Comparison of ENCODE assay signal across 2 cellular contexts in genomic region chr1:37020653-37021277, GRCh38.
TF ChIP-seq lines count a peak whose summit lies in the region.

No MANE protein-coding gene starts in this region.

TF ChIP-seq in HepG2, 621 proteins besides CTCF, POLR2A, EP300 and RAD21 (continues in another document):
- TF ChIP-seq KDM5B (CRISPR knock-in tag; IDR thresholded peaks at IDR 0.05; ENCODE audit: borderline replicate concordance) (no peak), ADNP (CRISPR knock-in tag; IDR thresholded peaks at IDR 0.05) (no peak), RORA (CRISPR knock-in tag; IDR thresholded peaks at IDR 0.05) (no peak), THRA (CRISPR knock-in tag; IDR thresholded peaks at IDR 0.05; ENCODE audit: borderline replicate concordance) (no peak), ELF3 (CRISPR knock-in tag; IDR thresholded peaks at IDR 0.05) (0 out of 2 replicates have a peak, but pooled peaks have one; percentile 19), AGO2 (optimal IDR thresholded peaks at IDR 0.05; ENCODE audit: low read depth, low read length) (no peak), FIP1L1 (IDR thresholded peaks at IDR 0.05; ENCODE audit: borderline replicate concordance, insufficient read depth, low read depth, low read length) (no peak), FOXM1 (CRISPR knock-in tag; IDR thresholded peaks at IDR 0.05) (no peak), SOX13 (IDR thresholded peaks at IDR 0.05) (no peak), SOX13 (CRISPR knock-in tag; conservative IDR thresholded peaks at IDR 0.05 in 1 of 2, IDR thresholded peaks at IDR 0.05 in 1 of 2) (no peak), ZNF597 (CRISPR knock-in tag; IDR thresholded peaks at IDR 0.05) (no peak), BCL6 (CRISPR knock-in tag; IDR thresholded peaks at IDR 0.05) (no peak), ZSCAN9 (CRISPR knock-in tag; IDR thresholded peaks at IDR 0.05; ENCODE audit: borderline replicate concordance) (0 out of 2 replicates have a peak, but pooled peaks have one; percentile 44), NRL (CRISPR knock-in tag; IDR thresholded peaks at IDR 0.05; ENCODE audit: borderline replicate concordance) (no peak), MIER2 (CRISPR knock-in tag; IDR thresholded peaks at IDR 0.05) (peak; percentile 96), PAX8 (CRISPR knock-in tag; IDR thresholded peaks at IDR 0.05; ENCODE audit: borderline replicate concordance) (no peak), ZNF441 (CRISPR knock-in tag; IDR thresholded peaks at IDR 0.05; ENCODE audit: borderline replicate concordance) (0 out of 2 replicates have a peak, but pooled peaks have one; percentile 29), ZBTB46 (CRISPR knock-in tag; IDR thresholded peaks at IDR 0.05; ENCODE audit: borderline replicate concordance) (no peak), ZBTB26 (CRISPR knock-in tag; IDR thresholded peaks at IDR 0.05; ENCODE audit: borderline replicate concordance) (no peak), ZNF83 (CRISPR knock-in tag; IDR thresholded peaks at IDR 0.05; ENCODE audit: borderline replicate concordance) (no peak), ZNF678 (CRISPR knock-in tag; IDR thresholded peaks at IDR 0.05) (no peak), ZNF746 (CRISPR knock-in tag; IDR thresholded peaks at IDR 0.05) (no peak), ZC3H4 (CRISPR knock-in tag; IDR thresholded peaks at IDR 0.05; ENCODE audit: borderline replicate concordance) (no peak), NFKB2 (CRISPR knock-in tag; IDR thresholded peaks at IDR 0.05; ENCODE audit: borderline replicate concordance) (peak; percentile 45; the same call in 1 of the 2 replicates), ETS1 (CRISPR knock-in tag; IDR thresholded peaks at IDR 0.05) (no peak), MLX (CRISPR knock-in tag; IDR thresholded peaks at IDR 0.05) (no peak), ZNF792 (CRISPR knock-in tag; IDR thresholded peaks at IDR 0.05) (0 out of 2 replicates have a peak, but pooled peaks have one; percentile 30), TBX2 (CRISPR knock-in tag; IDR thresholded peaks at IDR 0.05; ENCODE audit: borderline replicate concordance) (no peak), MAFK (conservative IDR thresholded peaks at IDR 0.05 in 1 of 2, IDR thresholded peaks at IDR 0.05 in 1 of 2; ENCODE audit: low read length in 2 of 2) (no peak)

TF ChIP-seq in H1, 55 proteins besides CTCF, POLR2A, EP300 and RAD21:
- TF ChIP-seq CEBPB (IDR thresholded peaks at IDR 0.05; ENCODE audit: low read depth, low read length) (no peak), YY1 (IDR thresholded peaks at IDR 0.05; ENCODE audit: low read depth, low read length) (peak; percentile 76; the same call in 1 of the 2 replicates), CHD1 (IDR thresholded peaks at IDR 0.05; ENCODE audit: low read depth, low read length) (no peak), BRCA1 (IDR thresholded peaks at IDR 0.05; ENCODE audit: low read depth, low read length) (no peak), KDM5A (IDR thresholded peaks at IDR 0.05; ENCODE audit: low read length) (no peak), JUND (IDR thresholded peaks at IDR 0.05; ENCODE audit: low read length) (no peak), SIN3A (conservative IDR thresholded peaks at IDR 0.05 in 1 of 2, IDR thresholded peaks at IDR 0.05 in 1 of 2; ENCODE audit: low read depth in 1 of 2, low read length in 2 of 2) (peak; percentile 81 to 87; a peak in 3 of 4 replicates)
